ENCODE assay signal across 1 cellular context in genomic region chr4:78200949-78201348, GRCh38.
TF ChIP-seq lines count a peak whose summit lies in the region.

No MANE protein-coding gene starts in this region.

TF ChIP-seq in HepG2, 621 proteins besides CTCF, POLR2A, EP300 and RAD21 (continued from another document):
- TF ChIP-seq YY1 (IDR thresholded peaks at IDR 0.05; ENCODE audit: insufficient read depth, insufficient replicate concordance, low read depth, low read length) (no peak), PPARG (CRISPR knock-in tag; conservative IDR thresholded peaks at IDR 0.05) (peak; percentile 96), SAFB2 (CRISPR knock-in tag; IDR thresholded peaks at IDR 0.05; ENCODE audit: borderline replicate concordance, low read depth) (no peak), RXRA (CRISPR knock-in tag; IDR thresholded peaks at IDR 0.05) (no peak; the same call in 1 of the 2 replicates), STAG1 (CRISPR knock-in tag; IDR thresholded peaks at IDR 0.05) (no peak), KAT8 (CRISPR knock-in tag; IDR thresholded peaks at IDR 0.05) (no peak), NR2F2 (IDR thresholded peaks at IDR 0.05; ENCODE audit: borderline replicate concordance, low read depth) (peak; percentile 93), EEA1 (CRISPR knock-in tag; IDR thresholded peaks at IDR 0.05; ENCODE audit: borderline replicate concordance) (no peak), TFDP1 (CRISPR knock-in tag; IDR thresholded peaks at IDR 0.05; ENCODE audit: borderline replicate concordance) (no peak), SRF (IDR thresholded peaks at IDR 0.05; ENCODE audit: low read depth, low read length) (peak; percentile 42; the same call in 1 of the 2 replicates), MXD4 (CRISPR knock-in tag; IDR thresholded peaks at IDR 0.05) (no peak), SP5 (CRISPR knock-in tag; IDR thresholded peaks at IDR 0.05; ENCODE audit: borderline replicate concordance, low read depth) (peak; percentile 75; the same call in 1 of the 2 replicates), HMGA1 (CRISPR knock-in tag; conservative IDR thresholded peaks at IDR 0.05) (no peak), PLRG1 (conservative IDR thresholded peaks at IDR 0.05) (no peak)
- TF ChIP-seq, protein P1, sequence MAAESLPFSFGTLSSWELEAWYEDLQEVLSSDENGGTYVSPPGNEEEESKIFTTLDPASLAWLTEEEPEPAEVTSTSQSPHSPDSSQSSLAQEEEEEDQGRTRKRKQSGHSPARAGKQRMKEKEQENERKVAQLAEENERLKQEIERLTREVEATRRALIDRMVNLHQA (CRISPR knock-in tag; IDR thresholded peaks at IDR 0.05): no peak
TF ChIP-seq in HepG2: peak in this region for 49.
